ENCODE assay signal across 22 cellular contexts in genomic region chr1:63835075-63835633, GRCh38.
DNase-seq lines count a peak whose midpoint lies in the region; ATAC-seq and TF ChIP-seq lines count a peak whose summit lies in the region.
"Had no signal": no experiment of that assay in that cellular context is flagged by ENCODE, and none has a peak within 500 bp of the region (broad histone marks: within the 10 kb centered on the region; RNA-seq: fewer than 3 reads in every experiment).

No MANE protein-coding gene starts in this region.

- DNase-seq in MCF 10A (ENCODE audit: unreplicated experiment) (peak; percentile 43), breast epithelium (ENCODE audit: low spot score in 2 of 2) (no peak), NCI-H524 (lab: John Stamatoyannopoulos, UW) (peak; percentile 25 to 60), epithelial cell of esophagus (ENCODE audit: low read depth) (peak; percentile 31), NCI-H1417 treated with DMSO at 0.1 percent for 48 hours (lab: John Stamatoyannopoulos, UW) (no peak), transverse colon (no peak), Ammon's horn (ENCODE audit: low spot score) (no peak)
- DNase-seq in activated CD8-positive, alpha-beta T cell treated with anti-CD3 and anti-CD28 coated beads for 36 hours: no peak
- DNase-seq: CD4-positive, alpha-beta memory T cell; effector memory CD4-positive, alpha-beta T cell; H7; MM.1S; naive thymus-derived CD8-positive, alpha-beta T cell; SHP77 treated with DMSO at 0.1 percent for 48 hours; stimulated activated CD4-positive, alpha-beta T cell treated with anti-CD3 and anti-CD28 coated beads, Interleukin-12 subunit alpha, Interleukin-12 subunit beta, amount 100 ng/mL, for 4 hours; stimulated activated naive CD4-positive, alpha-beta T cell; upper lobe of left lung had no signal

- H3K4me1 Mint-ChIP-seq in MCF 10A (ENCODE audit: insufficient read depth, unreplicated experiment): peaks cover 15% of the 10 kb centered on the region
- no peaks in the 10 kb centered on the region for H3K4me1 Mint-ChIP-seq in activated CD8-positive, alpha-beta T cell treated with anti-CD3 and anti-CD28 coated beads for 36 hours (ENCODE audit: low read depth)
- H3K4me1 Mint-ChIP-seq: CD4-positive, alpha-beta memory T cell had no signal

- no peaks in the 10 kb centered on the region for H3K36me3 Mint-ChIP-seq in MCF 10A (ENCODE audit: insufficient read depth, unreplicated experiment)
- no peaks in the 10 kb centered on the region for H3K36me3 Mint-ChIP-seq in activated CD8-positive, alpha-beta T cell treated with anti-CD3 and anti-CD28 coated beads for 36 hours (ENCODE audit: low read depth)
- H3K36me3 Mint-ChIP-seq: CD4-positive, alpha-beta memory T cell; naive thymus-derived CD8-positive, alpha-beta T cell had no signal

- H3K4me1 ChIP-seq in breast epithelium: no peaks in the 10 kb centered on the region
- H3K4me1 ChIP-seq in transverse colon: peaks cover 0 to 9% (median 1%) of the 10 kb centered on the region in 4 donors

- no peaks in the 10 kb centered on the region for H3K27me3 Mint-ChIP-seq in MCF 10A (ENCODE audit: insufficient read depth, unreplicated experiment)
- H3K27me3 Mint-ChIP-seq in activated CD8-positive, alpha-beta T cell treated with anti-CD3 and anti-CD28 coated beads for 36 hours: no peaks in the 10 kb centered on the region
- H3K27me3 Mint-ChIP-seq: naive thymus-derived CD8-positive, alpha-beta T cell; progenitor cell of endocrine pancreas had no signal

- TF ChIP-seq CTCF in MCF 10A (IDR thresholded peaks at IDR 0.05; ENCODE audit: unreplicated experiment): no peak
- TF ChIP-seq CTCF in breast epithelium (IDR thresholded peaks at IDR 0.05): no peak
- TF ChIP-seq CTCF in epithelial cell of esophagus (IDR thresholded peaks at IDR 0.05; ENCODE audit: insufficient read depth, low read depth, low read length, missing control alignments): no peak
- no peak for TF ChIP-seq CTCF in transverse colon (IDR thresholded peaks at IDR 0.05)
- TF ChIP-seq CTCF in activated CD8-positive, alpha-beta T cell treated with anti-CD3 and anti-CD28 coated beads for 36 hours (IDR thresholded peaks at IDR 0.05): no peak

- WGBS in transverse colon (ENCODE audit: low coverage in 1 of 2), 2 donors: 88 to 89% methylated on average over 3 of the region's 3 CpGs

- no peak overlapping the region for H3K4me3 Mint-ChIP-seq in MCF 10A (ENCODE audit: unreplicated experiment)
- H3K4me3 Mint-ChIP-seq in activated CD8-positive, alpha-beta T cell treated with anti-CD3 and anti-CD28 coated beads for 36 hours: no peak overlapping the region
- H3K4me3 Mint-ChIP-seq: CD4-positive, alpha-beta memory T cell; naive thymus-derived CD8-positive, alpha-beta T cell; T-helper 1 cell treated with Interleukin-12 subunit alpha and Interleukin-12 subunit beta and Interleukin-4 antibody, amounts not matched to agents 30 μg/mL and 1 μg/mL, for 36 hours had no signal

- no peaks in the 10 kb centered on the region for H3K9me3 Mint-ChIP-seq in MCF 10A (ENCODE audit: unreplicated experiment)
- H3K9me3 Mint-ChIP-seq in activated CD8-positive, alpha-beta T cell treated with anti-CD3 and anti-CD28 coated beads for 36 hours: no peaks in the 10 kb centered on the region
- H3K9me3 Mint-ChIP-seq: activated T-helper 2 cell treated with anti-CD3 and anti-CD28 coated beads, Interferon-gamma antibody, Interleukin-2, Interleukin-4, amounts not matched to agents 10 μg/mL and 5 μg/mL and 100 μg/mL, durations not matched to agents 14 hours and 24 hours and 36 hours; CD4-positive, alpha-beta memory T cell; naive thymus-derived CD8-positive, alpha-beta T cell; T-helper 1 cell treated with Interleukin-12 subunit alpha and Interleukin-12 subunit beta and Interleukin-4 antibody, amounts not matched to agents 30 μg/mL and 1 μg/mL, for 36 hours had no signal

- ATAC-seq in activated CD8-positive, alpha-beta T cell treated with anti-CD3 and anti-CD28 coated beads for 36 hours: no peak
- ATAC-seq: GM12878; naive thymus-derived CD8-positive, alpha-beta T cell had no signal

- CTCF ChIA-PET in MCF 10A (lab: Yijun Ruan, JAX): interaction anchor here (0.5 to 0.6 kb wide), 3 partner anchors 99 to 408 kb away, joined by 3 to 4 read pairs (median 4); no protein-coding TSS in a partner anchor
- CTCF ChIA-PET in activated CD8-positive, alpha-beta T cell treated with anti-CD3 and anti-CD28 coated beads for 36 hours (lab: Charles Lee): no interaction called here

- intact Hi-C loops in MCF 10A (cut with micrococcal nuclease): no loop called here
- intact Hi-C loops in breast epithelium (cut with DNase I; ENCODE audit: low total_unique reads): no loop called here
- intact Hi-C loops in transverse colon (cut with DNase I; ENCODE audit: low total_unique reads): no loop called here
- intact Hi-C loops in activated CD8-positive, alpha-beta T cell treated with anti-CD3 and anti-CD28 coated beads for 36 hours (cut with micrococcal nuclease): no loop called here

- H3K4me3 ChIP-seq in breast epithelium (no peak overlapping the region), epithelial cell of esophagus (ENCODE audit: low read length) (no peak overlapping the region), transverse colon (no peak overlapping the region)
- H3K4me3 ChIP-seq: GM12878, lung, upper lobe of left lung had no signal

- no peak for TF ChIP-seq POLR2A in breast epithelium (IDR thresholded peaks at IDR 0.05)
- TF ChIP-seq POLR2A in transverse colon (IDR thresholded peaks at IDR 0.05): no peak

- H3K36me3 ChIP-seq in breast epithelium (no peaks in the 10 kb centered on the region), transverse colon (no peaks in the 10 kb centered on the region)
- H3K36me3 ChIP-seq: upper lobe of left lung had no signal

- in situ Hi-C loops in transverse colon (cut with MboI; ENCODE audit: low pct_ligation_motif_present in 1 of 4, low pct_unique_long_range_greater_than_20kb in 1 of 4, low sequenced_read_pairs in 3 of 4): no loop called here

- H3K9me3 ChIP-seq in breast epithelium (no peaks in the 10 kb centered on the region), transverse colon (no peaks in the 10 kb centered on the region)
- H3K9me3 ChIP-seq: upper lobe of left lung had no signal

- POLR2A ChIA-PET in MCF 10A (lab: Yijun Ruan, JAX): no interaction called here
- POLR2A ChIA-PET in activated CD8-positive, alpha-beta T cell treated with anti-CD3 and anti-CD28 coated beads for 36 hours (lab: Charles Lee): interaction anchor here (0.6 kb wide), 1 partner anchor 11 kb away, joined by 3 read pairs; no protein-coding TSS in a partner anchor

- no peak overlapping the region for H3K27ac Mint-ChIP-seq in MCF 10A (ENCODE audit: low read depth, unreplicated experiment)
- no peak overlapping the region for H3K27ac Mint-ChIP-seq in activated CD8-positive, alpha-beta T cell treated with anti-CD3 and anti-CD28 coated beads for 36 hours
- H3K27ac Mint-ChIP-seq: activated T-helper 2 cell treated with anti-CD3 and anti-CD28 coated beads, Interferon-gamma antibody, Interleukin-2, Interleukin-4, amounts not matched to agents 10 μg/mL and 5 μg/mL and 100 μg/mL, durations not matched to agents 14 hours and 24 hours and 36 hours; CD4-positive, alpha-beta memory T cell; naive thymus-derived CD8-positive, alpha-beta T cell; T-helper 1 cell treated with Interleukin-12 subunit alpha and Interleukin-12 subunit beta and Interleukin-4 antibody, amounts not matched to agents 30 μg/mL and 1 μg/mL, for 36 hours had no signal

- H3K27me3 ChIP-seq in breast epithelium (no peaks in the 10 kb centered on the region), transverse colon (no peaks in the 10 kb centered on the region)
- H3K27me3 ChIP-seq: upper lobe of left lung had no signal

- no peak for TF ChIP-seq EP300 in transverse colon (IDR thresholded peaks at IDR 0.05; ENCODE audit: low read depth)

- H3K27ac ChIP-seq in breast epithelium (no peak overlapping the region), transverse colon (no peak overlapping the region)
- H3K27ac ChIP-seq: upper lobe of left lung had no signal

- BruUV-seq in MCF 10A (replicated peaks; lab: Mats Ljungman, UMichigan): no TSS peak

Comparison
In these comparisons a context has a peak if more than half of its experiments do, and no peak if none do; other contexts are left out.
1. DNase-seq: peak in MCF 10A (single experiment), NCI-H524 (2 of 2) and epithelial cell of esophagus (single experiment); none in breast epithelium (0 of 2), NCI-H1417 treated with DMSO at 0.1 percent for 48 hours (single experiment), transverse colon (single experiment), activated CD8-positive, alpha-beta T cell treated with anti-CD3 and anti-CD28 coated beads for 36 hours (single experiment) and Ammon's horn (single experiment).